In the genomic region with DNA sequence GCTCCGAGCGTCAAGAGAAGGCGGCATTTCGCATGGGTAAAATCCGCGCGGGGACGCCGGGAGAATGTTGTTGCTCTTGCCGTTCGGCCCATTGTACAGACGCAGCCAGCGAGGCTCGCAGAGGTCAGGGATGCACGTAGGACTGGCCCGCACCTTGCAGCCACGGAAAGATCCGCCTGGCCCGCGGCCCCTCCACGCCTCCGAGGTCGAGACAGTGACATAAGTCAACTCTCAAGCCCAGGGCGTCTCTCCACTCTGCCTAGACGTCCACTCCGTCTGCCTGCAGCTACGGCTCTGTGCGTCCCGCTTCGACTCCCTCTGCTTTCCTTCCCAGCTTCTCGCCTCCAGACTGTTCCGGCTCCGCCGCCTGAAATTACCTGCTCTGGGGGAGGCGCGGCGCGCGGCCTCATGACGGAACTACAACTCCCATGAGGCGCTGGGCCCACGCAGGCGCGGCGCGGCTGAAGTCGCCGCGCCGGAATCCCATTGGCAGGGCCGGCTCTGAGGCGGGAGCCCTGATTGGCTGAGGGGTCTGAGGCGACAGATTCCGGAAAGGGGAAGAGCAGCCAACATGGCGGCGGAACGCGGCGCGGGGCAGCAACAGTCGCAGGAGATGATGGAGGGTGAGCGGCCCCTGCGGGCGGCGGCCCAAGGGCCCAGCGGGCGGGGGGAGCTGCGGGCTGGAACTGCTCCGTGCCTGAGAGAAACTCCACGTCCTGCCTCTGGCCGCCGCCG, we compare ENCODE assay signal across 1 cellular context.
TF ChIP-seq lines count a peak whose summit lies in the region.

A gene with protein sequence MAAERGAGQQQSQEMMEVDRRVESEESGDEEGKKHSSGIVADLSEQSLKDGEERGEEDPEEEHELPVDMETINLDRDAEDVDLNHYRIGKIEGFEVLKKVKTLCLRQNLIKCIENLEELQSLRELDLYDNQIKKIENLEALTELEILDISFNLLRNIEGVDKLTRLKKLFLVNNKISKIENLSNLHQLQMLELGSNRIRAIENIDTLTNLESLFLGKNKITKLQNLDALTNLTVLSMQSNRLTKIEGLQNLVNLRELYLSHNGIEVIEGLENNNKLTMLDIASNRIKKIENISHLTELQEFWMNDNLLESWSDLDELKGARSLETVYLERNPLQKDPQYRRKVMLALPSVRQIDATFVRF (plus strand): TSS at position 543 of the 735 bp plus-strand sequence. CDS start 29 bp downstream, at position 572.

TF ChIP-seq in HepG2, 621 proteins besides CTCF, POLR2A, EP300 and RAD21 (continued from another document and continues in another):
- TF ChIP-seq TIGD3 (CRISPR knock-in tag; IDR thresholded peaks at IDR 0.05; ENCODE audit: borderline replicate concordance) (no peak), ZNF503 (CRISPR knock-in tag; IDR thresholded peaks at IDR 0.05) (no peak), E2F1 (CRISPR knock-in tag; IDR thresholded peaks at IDR 0.05) (peak; percentile 95), CEBPG (CRISPR knock-in tag; IDR thresholded peaks at IDR 0.05) (0 out of 2 replicates have a peak, but pooled peaks have one; percentile 3), ZSCAN5A (CRISPR knock-in tag; IDR thresholded peaks at IDR 0.05; ENCODE audit: borderline replicate concordance) (no peak), ZNF652 (CRISPR knock-in tag; IDR thresholded peaks at IDR 0.05; ENCODE audit: borderline replicate concordance, low read depth) (no peak), PTBP1 (IDR thresholded peaks at IDR 0.05; ENCODE audit: low read depth, low read length, poor library complexity, severe bottlenecking) (peak; percentile 44), ZNF235 (CRISPR knock-in tag; IDR thresholded peaks at IDR 0.05; ENCODE audit: borderline replicate concordance) (peak; percentile 67; the same call in 1 of the 2 replicates), NR2C2 (CRISPR knock-in tag; IDR thresholded peaks at IDR 0.05; ENCODE audit: borderline replicate concordance) (no peak; the same call in 1 of the 2 replicates), TBX3 (IDR thresholded peaks at IDR 0.05; ENCODE audit: borderline replicate concordance) (no peak), ZNF17 (CRISPR knock-in tag; IDR thresholded peaks at IDR 0.05) (0 out of 2 replicates have a peak, but pooled peaks have one; percentile 24), ZNF768 (CRISPR knock-in tag; IDR thresholded peaks at IDR 0.05) (peak; percentile 17; the same call in 1 of the 2 replicates), FOXJ3 (CRISPR knock-in tag; IDR thresholded peaks at IDR 0.05; ENCODE audit: borderline replicate concordance) (no peak), TAF1 (CRISPR knock-in tag; IDR thresholded peaks at IDR 0.05) (peak; percentile 92), NFATC3 (CRISPR knock-in tag; IDR thresholded peaks at IDR 0.05) (no peak), CENPX (CRISPR knock-in tag; IDR thresholded peaks at IDR 0.05) (no peak), TCF12 (IDR thresholded peaks at IDR 0.05) (no peak), TCF12 (CRISPR knock-in tag; IDR thresholded peaks at IDR 0.05) (no peak; the same call in 1 of the 2 replicates), KMT2A (CRISPR knock-in tag; IDR thresholded peaks at IDR 0.05) (peak; percentile 82), ZNF484 (CRISPR knock-in tag; IDR thresholded peaks at IDR 0.05; ENCODE audit: borderline replicate concordance, low read depth) (no peak), ZNF883 (CRISPR knock-in tag; IDR thresholded peaks at IDR 0.05; ENCODE audit: not compliant biosample characterization) (peak; percentile 1), GTF2F1 (IDR thresholded peaks at IDR 0.05; ENCODE audit: low read length) (no peak), HNF4G (IDR thresholded peaks at IDR 0.05; ENCODE audit: borderline replicate concordance, low read depth, low read length) (no peak), HNF4G (CRISPR knock-in tag; IDR thresholded peaks at IDR 0.05; ENCODE audit: borderline replicate concordance, low read depth) (peak; percentile 51; the same call in 1 of the 2 replicates), RORA (CRISPR knock-in tag; IDR thresholded peaks at IDR 0.05) (no peak), NR3C1 (CRISPR knock-in tag; IDR thresholded peaks at IDR 0.05) (no peak; the same call in 1 of the 2 replicates), ZNF234 (CRISPR knock-in tag; conservative IDR thresholded peaks at IDR 0.05) (no peak), ELF4 (CRISPR knock-in tag; IDR thresholded peaks at IDR 0.05; ENCODE audit: borderline replicate concordance) (no peak; the same call in 1 of the 2 replicates), AKAP8 (CRISPR knock-in tag; IDR thresholded peaks at IDR 0.05) (no peak; the same call in 1 of the 2 replicates)
- TF ChIP-seq, protein P1, sequence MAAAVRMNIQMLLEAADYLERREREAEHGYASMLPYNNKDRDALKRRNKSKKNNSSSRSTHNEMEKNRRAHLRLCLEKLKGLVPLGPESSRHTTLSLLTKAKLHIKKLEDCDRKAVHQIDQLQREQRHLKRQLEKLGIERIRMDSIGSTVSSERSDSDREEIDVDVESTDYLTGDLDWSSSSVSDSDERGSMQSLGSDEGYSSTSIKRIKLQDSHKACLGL (CRISPR knock-in tag; IDR thresholded peaks at IDR 0.05), result no peak
- TF ChIP-seq, protein P2, sequence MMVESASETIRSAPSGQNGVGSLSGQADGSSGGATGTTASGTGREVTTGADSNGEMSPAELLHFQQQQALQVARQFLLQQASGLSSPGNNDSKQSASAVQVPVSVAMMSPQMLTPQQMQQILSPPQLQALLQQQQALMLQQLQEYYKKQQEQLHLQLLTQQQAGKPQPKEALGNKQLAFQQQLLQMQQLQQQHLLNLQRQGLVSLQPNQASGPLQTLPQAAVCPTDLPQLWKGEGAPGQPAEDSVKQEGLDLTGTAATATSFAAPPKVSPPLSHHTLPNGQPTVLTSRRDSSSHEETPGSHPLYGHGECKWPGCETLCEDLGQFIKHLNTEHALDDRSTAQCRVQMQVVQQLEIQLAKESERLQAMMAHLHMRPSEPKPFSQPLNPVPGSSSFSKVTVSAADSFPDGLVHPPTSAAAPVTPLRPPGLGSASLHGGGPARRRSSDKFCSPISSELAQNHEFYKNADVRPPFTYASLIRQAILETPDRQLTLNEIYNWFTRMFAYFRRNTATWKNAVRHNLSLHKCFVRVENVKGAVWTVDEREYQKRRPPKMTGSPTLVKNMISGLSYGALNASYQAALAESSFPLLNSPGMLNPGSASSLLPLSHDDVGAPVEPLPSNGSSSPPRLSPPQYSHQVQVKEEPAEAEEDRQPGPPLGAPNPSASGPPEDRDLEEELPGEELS (CRISPR knock-in tag; IDR thresholded peaks at IDR 0.05), result peak; percentile 46; the same call in 1 of the 2 replicates
- TF ChIP-seq, protein P3, sequence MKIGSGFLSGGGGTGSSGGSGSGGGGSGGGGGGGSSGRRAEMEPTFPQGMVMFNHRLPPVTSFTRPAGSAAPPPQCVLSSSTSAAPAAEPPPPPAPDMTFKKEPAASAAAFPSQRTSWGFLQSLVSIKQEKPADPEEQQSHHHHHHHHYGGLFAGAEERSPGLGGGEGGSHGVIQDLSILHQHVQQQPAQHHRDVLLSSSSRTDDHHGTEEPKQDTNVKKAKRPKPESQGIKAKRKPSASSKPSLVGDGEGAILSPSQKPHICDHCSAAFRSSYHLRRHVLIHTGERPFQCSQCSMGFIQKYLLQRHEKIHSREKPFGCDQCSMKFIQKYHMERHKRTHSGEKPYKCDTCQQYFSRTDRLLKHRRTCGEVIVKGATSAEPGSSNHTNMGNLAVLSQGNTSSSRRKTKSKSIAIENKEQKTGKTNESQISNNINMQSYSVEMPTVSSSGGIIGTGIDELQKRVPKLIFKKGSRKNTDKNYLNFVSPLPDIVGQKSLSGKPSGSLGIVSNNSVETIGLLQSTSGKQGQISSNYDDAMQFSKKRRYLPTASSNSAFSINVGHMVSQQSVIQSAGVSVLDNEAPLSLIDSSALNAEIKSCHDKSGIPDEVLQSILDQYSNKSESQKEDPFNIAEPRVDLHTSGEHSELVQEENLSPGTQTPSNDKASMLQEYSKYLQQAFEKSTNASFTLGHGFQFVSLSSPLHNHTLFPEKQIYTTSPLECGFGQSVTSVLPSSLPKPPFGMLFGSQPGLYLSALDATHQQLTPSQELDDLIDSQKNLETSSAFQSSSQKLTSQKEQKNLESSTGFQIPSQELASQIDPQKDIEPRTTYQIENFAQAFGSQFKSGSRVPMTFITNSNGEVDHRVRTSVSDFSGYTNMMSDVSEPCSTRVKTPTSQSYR (CRISPR knock-in tag; IDR thresholded peaks at IDR 0.05; ENCODE audit: borderline replicate concordance), result no peak; the same call in 1 of the 2 replicates
- TF ChIP-seq, protein P4, sequence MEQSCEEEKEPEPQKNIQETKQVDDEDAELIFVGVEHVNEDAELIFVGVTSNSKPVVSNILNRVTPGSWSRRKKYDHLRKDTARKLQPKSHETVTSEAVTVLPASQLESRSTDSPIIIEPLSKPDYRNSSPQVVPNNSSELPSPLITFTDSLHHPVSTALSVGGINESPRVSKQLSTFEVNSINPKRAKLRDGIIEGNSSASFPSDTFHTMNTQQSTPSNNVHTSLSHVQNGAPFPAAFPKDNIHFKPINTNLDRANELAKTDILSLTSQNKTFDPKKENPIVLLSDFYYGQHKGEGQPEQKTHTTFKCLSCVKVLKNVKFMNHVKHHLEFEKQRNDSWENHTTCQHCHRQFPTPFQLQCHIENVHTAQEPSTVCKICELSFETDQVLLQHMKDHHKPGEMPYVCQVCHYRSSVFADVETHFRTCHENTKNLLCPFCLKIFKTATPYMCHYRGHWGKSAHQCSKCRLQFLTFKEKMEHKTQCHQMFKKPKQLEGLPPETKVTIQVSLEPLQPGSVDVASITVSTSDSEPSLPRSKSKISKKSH (CRISPR knock-in tag; IDR thresholded peaks at IDR 0.05; ENCODE audit: borderline replicate concordance), result no peak
- TF ChIP-seq, protein P5, sequence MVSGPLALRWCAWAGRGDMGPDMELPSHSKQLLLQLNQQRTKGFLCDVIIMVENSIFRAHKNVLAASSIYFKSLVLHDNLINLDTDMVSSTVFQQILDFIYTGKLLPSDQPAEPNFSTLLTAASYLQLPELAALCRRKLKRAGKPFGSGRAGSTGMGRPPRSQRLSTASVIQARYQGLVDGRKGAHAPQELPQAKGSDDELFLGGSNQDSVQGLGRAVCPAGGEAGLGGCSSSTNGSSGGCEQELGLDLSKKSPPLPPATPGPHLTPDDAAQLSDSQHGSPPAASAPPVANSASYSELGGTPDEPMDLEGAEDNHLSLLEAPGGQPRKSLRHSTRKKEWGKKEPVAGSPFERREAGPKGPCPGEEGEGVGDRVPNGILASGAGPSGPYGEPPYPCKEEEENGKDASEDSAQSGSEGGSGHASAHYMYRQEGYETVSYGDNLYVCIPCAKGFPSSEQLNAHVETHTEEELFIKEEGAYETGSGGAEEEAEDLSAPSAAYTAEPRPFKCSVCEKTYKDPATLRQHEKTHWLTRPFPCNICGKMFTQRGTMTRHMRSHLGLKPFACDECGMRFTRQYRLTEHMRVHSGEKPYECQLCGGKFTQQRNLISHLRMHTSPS (CRISPR knock-in tag; IDR thresholded peaks at IDR 0.05; ENCODE audit: low read depth), result no peak
- TF ChIP-seq, protein P6, sequence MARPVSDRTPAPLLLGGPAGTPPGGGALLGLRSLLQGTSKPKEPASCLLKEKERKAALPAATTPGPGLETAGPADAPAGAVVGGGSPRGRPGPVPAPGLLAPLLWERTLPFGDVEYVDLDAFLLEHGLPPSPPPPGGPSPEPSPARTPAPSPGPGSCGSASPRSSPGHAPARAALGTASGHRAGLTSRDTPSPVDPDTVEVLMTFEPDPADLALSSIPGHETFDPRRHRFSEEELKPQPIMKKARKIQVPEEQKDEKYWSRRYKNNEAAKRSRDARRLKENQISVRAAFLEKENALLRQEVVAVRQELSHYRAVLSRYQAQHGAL (CRISPR knock-in tag; IDR thresholded peaks at IDR 0.05; ENCODE audit: not compliant biosample characterization), result no peak
